In genomic region chr10:86017841-86018734, GRCh38 we compare ENCODE assay signal across 11 cellular contexts.
DNase-seq lines count a peak whose midpoint lies in the region; ATAC-seq, FAIRE-seq and TF ChIP-seq lines count a peak whose summit lies in the region.
"Had no signal": no experiment of that assay in that cellular context is flagged by ENCODE, and none has a peak within 500 bp of the region (broad histone marks: within the 10 kb centered on the region; RNA-seq: fewer than 3 reads in every experiment).

No MANE protein-coding gene starts in this region.

- POLR2A ChIA-PET in PC-3 (lab: Charles Lee; ENCODE audit: unreplicated experiment), result no interaction called here

- intact Hi-C loops in PC-3 (cut with micrococcal nuclease), result no loop called here

- H3K27ac ChIP-seq in small intestine (ENCODE audit: low read depth in 1 of 2, low read length in 1 of 2), result no peak overlapping the region
- no peak overlapping the region for H3K27ac ChIP-seq in PC-3 (ENCODE audit: low read length)
- H3K27ac ChIP-seq: KMS-11 had no signal

- H3K27me3 ChIP-seq in small intestine (ENCODE audit: control insufficient read depth in 2 of 2, insufficient read depth in 2 of 2, low read length in 2 of 2) (no peaks in the 10 kb centered on the region), PC-3 (ENCODE audit: low read length) (no peaks in the 10 kb centered on the region)

- DNase-seq in NCI-H345 (lab: John Stamatoyannopoulos, UW) (peak; percentile 69), neural crest cell (ENCODE audit: low read depth, low spot score) (no peak), small intestine (no peak), GM13977 (ENCODE audit: low spot score) (no peak), HT-29 (ENCODE audit: low spot score) (no peak), PC-3 (no peak)
- DNase-seq: H9, T-cell had no signal

- no TSS peak for BruUV-seq in PC-3 (replicated peaks; lab: Mats Ljungman, UMichigan)

- CTCF ChIA-PET in PC-3 (lab: Charles Lee), result no interaction called here

- no peaks in the 10 kb centered on the region for H3K4me1 Mint-ChIP-seq in neural crest cell

- H3K79me2 ChIP-seq in PC-3 (ENCODE audit: low read length), result no peaks in the 10 kb centered on the region

- H3K9me3 ChIP-seq in small intestine (ENCODE audit: control insufficient read depth, low read depth) (no peaks in the 10 kb centered on the region), PC-3 (ENCODE audit: low read length) (no peaks in the 10 kb centered on the region)

- in situ Hi-C loops in GM13977 (cut with MboI; ENCODE audit: low pct_unique_long_range_greater_than_20kb, low sequenced_read_pairs, unreplicated experiment), result no loop called here

- H3K4me3 Mint-ChIP-seq in neural crest cell, result no peak overlapping the region
- H3K4me3 Mint-ChIP-seq: H9, T-cell had no signal

- H3K9me2 ChIP-seq in PC-3 (replicated peaks; ENCODE audit: low read length), result no peaks in the 10 kb centered on the region

- no peak overlapping the region for H3K4me2 ChIP-seq in PC-3 (ENCODE audit: low read length)
- H3K4me2 ChIP-seq: KMS-11 had no signal

- WGBS in small intestine, 3 donors, result 36 to 61% (median 43%) methylated on average over 13 of the region's 13 CpGs

- H3K36me3 ChIP-seq in small intestine (ENCODE audit: control insufficient read depth in 2 of 2, insufficient read depth in 2 of 2, low read length in 2 of 2), result no peaks in the 10 kb centered on the region
- H3K36me3 ChIP-seq in PC-3 (ENCODE audit: low read depth, low read length), result no peaks in the 10 kb centered on the region

- peak overlapping the region; percentile 75 for H3K27ac Mint-ChIP-seq in neural crest cell (ENCODE audit: unreplicated experiment)
- H3K27ac Mint-ChIP-seq: T-cell had no signal

- H2AFZ ChIP-seq in PC-3 (ENCODE audit: low read length), result no peak overlapping the region

- no peak for FAIRE-seq in small intestine (lab: Jason Lieb, UNC)

- ATAC-seq in GM18873 (IDR thresholded peaks at IDR 0.05; ENCODE audit: low FRiP score, unreplicated experiment) (peak; percentile 66), HG03103 (IDR thresholded peaks at IDR 0.05; ENCODE audit: low read depth, unreplicated experiment) (peak; percentile 57), PC-3 (no peak)
- ATAC-seq: T-cell had no signal

- TF ChIP-seq CTCF in neural crest cell (conservative IDR thresholded peaks at IDR 0.05) (no peak), GM13977 (IDR thresholded peaks at IDR 0.05; ENCODE audit: extremely low read depth, insufficient read depth, missing control alignments) (no peak), PC-3 (conservative IDR thresholded peaks at IDR 0.05; ENCODE audit: low read depth, low read length) (no peak)

- H3K4me1 ChIP-seq in small intestine (ENCODE audit: control insufficient read depth in 2 of 2, insufficient read depth in 1 of 2, low read depth in 1 of 2, low read length in 1 of 2) (no peaks in the 10 kb centered on the region), PC-3 (ENCODE audit: insufficient read depth, low read length) (no peaks in the 10 kb centered on the region)

- H3K4me3 ChIP-seq in small intestine (ENCODE audit: low read depth in 1 of 2, low read length in 2 of 2) (no peak overlapping the region), PC-3 (ENCODE audit: low read length) (no peak overlapping the region)

- H3F3A ChIP-seq in PC-3 (ENCODE audit: low read length, unreplicated experiment), result no peaks in the 10 kb centered on the region

- H3K9me3 Mint-ChIP-seq in neural crest cell, result no peaks in the 10 kb centered on the region
- H3K9me3 Mint-ChIP-seq: H9, T-cell had no signal

- no peak overlapping the region for H3K9ac ChIP-seq in PC-3 (ENCODE audit: low read length)
- H3K9ac ChIP-seq: KMS-11 had no signal

- no peaks in the 10 kb centered on the region for H3K36me3 Mint-ChIP-seq in neural crest cell (ENCODE audit: low read depth)
- H3K36me3 Mint-ChIP-seq: T-cell had no signal

- no peaks in the 10 kb centered on the region for H3K27me3 Mint-ChIP-seq in neural crest cell (ENCODE audit: low read depth)

- H4K20me1 ChIP-seq in PC-3 (ENCODE audit: low read length), result no peaks in the 10 kb centered on the region
